In genomic region chr17:78206298-78206697, GRCh38 we compare ENCODE assay signal across 2 cellular contexts.
TF ChIP-seq lines count a peak whose summit lies in the region.

No MANE protein-coding gene starts in this region.

TF ChIP-seq in A549, 52 proteins besides CTCF, POLR2A, EP300 and RAD21:
- TF ChIP-seq ELK1 (IDR thresholded peaks at IDR 0.05; ENCODE audit: low read depth, low read length) (no peak), FOSL2 (IDR thresholded peaks at IDR 0.05) (no peak), FOSL2 (CRISPR knock-in tag; IDR thresholded peaks at IDR 0.05) (no peak), CBX2 (IDR thresholded peaks at IDR 0.05; ENCODE audit: borderline replicate concordance, low read depth) (no peak), CHD2 (IDR thresholded peaks at IDR 0.05; ENCODE audit: low read length, partially characterized antibody) (no peak), REST (IDR thresholded peaks at IDR 0.05) (no peak), HMGXB4 (CRISPR knock-in tag; IDR thresholded peaks at IDR 0.05; ENCODE audit: borderline replicate concordance) (no peak), HOXB5 (CRISPR knock-in tag; IDR thresholded peaks at IDR 0.05) (no peak), FOXS1 (CRISPR knock-in tag; IDR thresholded peaks at IDR 0.05) (no peak), HOXB13 (CRISPR knock-in tag; IDR thresholded peaks at IDR 0.05; ENCODE audit: low read depth) (no peak), JUN (IDR thresholded peaks at IDR 0.05) (no peak), RNF2 (IDR thresholded peaks at IDR 0.05; ENCODE audit: borderline replicate concordance, low read depth) (no peak)
TF ChIP-seq in A549: peak in this region for 0.

TF ChIP-seq in SK-N-SH treated with all-trans-retinoic acid at 6 μM for 48 hours, 23 proteins besides CTCF, POLR2A, EP300 and RAD21:
- TF ChIP-seq ZFP30 (CRISPR knock-in tag; IDR thresholded peaks at IDR 0.05) (no peak), TSHZ2 (CRISPR knock-in tag; IDR thresholded peaks at IDR 0.05) (no peak)
